In the genomic region with DNA sequence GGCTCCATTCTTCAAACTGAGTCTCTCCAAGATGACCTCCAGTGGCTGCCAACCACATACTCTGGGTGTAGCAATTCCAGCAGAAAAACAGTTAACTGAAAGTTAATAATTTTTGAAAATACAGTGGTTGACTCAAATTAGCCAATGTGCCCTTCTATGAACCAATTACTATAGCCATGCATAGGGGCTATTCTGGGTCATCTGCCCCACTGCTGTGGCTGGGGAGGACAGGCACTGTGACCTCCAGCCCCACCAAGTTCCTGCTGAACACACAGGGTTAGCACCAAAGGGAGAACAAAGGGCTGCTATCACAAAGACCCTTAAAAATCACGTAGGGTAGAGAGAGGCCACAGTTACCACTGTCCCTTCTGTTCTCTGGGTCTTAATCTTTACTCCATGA, we compare ENCODE assay signal across 30 cellular contexts.
"Had no signal": no experiment of that assay in that cellular context is flagged by ENCODE, and none has a peak within 500 bp of the region (broad histone marks: within the 10 kb centered on the region; RNA-seq: fewer than 3 reads in every experiment).

No MANE protein-coding gene starts in this region.

- H3K27me3 ChIP-seq: ascending aorta, breast epithelium, cardiac muscle cell, colonic mucosa had no signal

- H3K27ac Mint-ChIP-seq: activated CD8-positive, alpha-beta T cell treated with anti-CD3 and anti-CD28 coated beads for 36 hours; activated naive CD4-positive, alpha-beta T cell treated with anti-CD3 and anti-CD28 coated beads, Interleukin-2, amount 10 ng/mL, durations not matched to agents 7 days and 5 days; activated naive CD4-positive, alpha-beta T cell treated with anti-CD3 and anti-CD28 coated beads, Interleukin-2, amount 50 U/mL, for 72 hours; activated naive CD8-positive, alpha-beta T cell treated with anti-CD3 and anti-CD28 coated beads, Interleukin-2, amount 10 ng/mL, durations not matched to agents 7 days and 5 days; activated T-helper 17 cell treated with anti-CD3 and anti-CD28 coated beads, Interleukin-2, amount 50 U/mL, for 72 hours; brain; dendritic cell treated with granulocyte-macrophage colony-stimulating factor and Interleukin-4, amounts not matched to agents 40 ng/mL and 50 ng/mL, for 4 days; endodermal cell; T-helper 17 cell; T-helper 2 cell treated with Interferon-gamma antibody and Interleukin-4, amounts not matched to agents 5 μg/mL and 100 μg/mL, for 36 hours had no signal

- H3K4me3 ChIP-seq: ascending aorta, breast epithelium, cardiac muscle cell, colonic mucosa, dorsolateral prefrontal cortex had no signal

- H3K27ac ChIP-seq: ascending aorta, breast epithelium, cardiac muscle cell, colonic mucosa, dorsolateral prefrontal cortex had no signal

- DNase-seq: activated CD4-positive, alpha-beta T cell treated with anti-CD3 and anti-CD28 coated beads for 4 hours; activated CD4-positive, alpha-beta T cell treated with anti-CD3 and anti-CD28 coated beads, Interleukin-2, amount 50 U/mL, for 1 hour; activated CD4-positive, alpha-beta T cell treated with anti-CD3 and anti-CD28 coated beads, Interleukin-2, amount 50 U/mL, for 48 hours; activated CD4-positive, CD25-positive, alpha-beta regulatory T cell; activated CD4-positive, CD25-positive, alpha-beta regulatory T cell treated with anti-CD3 and anti-CD28 coated beads, Interleukin-2, amount 50 U/mL, for 72 hours; activated CD8-positive, alpha-beta memory T cell treated with anti-CD3 and anti-CD28 coated beads for 24 hours; activated CD8-positive, alpha-beta T cell treated with anti-CD3 and anti-CD28 coated beads for 36 hours; activated effector memory CD4-positive, alpha-beta T cell treated with anti-CD3 and anti-CD28 coated beads, Interleukin-2, amount 50 U/mL, for 16 hours; activated naive CD4-positive, alpha-beta T cell treated with anti-CD3 and anti-CD28 coated beads, Interleukin-2, amount 10 ng/mL, durations not matched to agents 7 days and 5 days; activated naive CD8-positive, alpha-beta T cell treated with anti-CD3 and anti-CD28 coated beads, Interleukin-2, amount 10 ng/mL, durations not matched to agents 7 days and 5 days; activated T-cell treated with anti-CD3 and anti-CD28 coated beads, Interleukin-2, amount 50 U/mL, for 4 hours; central memory CD4-positive, alpha-beta T cell; cerebellar nuclear complex; colonic mucosa; dorsolateral prefrontal cortex; effector memory CD4-positive, alpha-beta T cell; endodermal cell; foreskin fibroblast; head of caudate nucleus; T-helper 1 cell; T-helper 17 cell; T1000 had no signal

- H3K9me3 Mint-ChIP-seq: activated CD8-positive, alpha-beta T cell treated with anti-CD3 and anti-CD28 coated beads for 36 hours; activated naive CD4-positive, alpha-beta T cell treated with anti-CD3 and anti-CD28 coated beads, Interleukin-2, amount 10 ng/mL, durations not matched to agents 7 days and 5 days; activated T-cell treated with anti-CD3 and anti-CD28 coated beads, Interleukin-2, amount 50 U/mL, for 4 hours; activated T-helper 17 cell treated with anti-CD3 and anti-CD28 coated beads, Interleukin-2, amount 50 U/mL, for 72 hours; dendritic cell treated with granulocyte-macrophage colony-stimulating factor and Interleukin-4, amounts not matched to agents 40 ng/mL and 50 ng/mL, for 4 days; endodermal cell; T-helper 2 cell treated with Interferon-gamma antibody and Interleukin-4, amounts not matched to agents 5 μg/mL and 100 μg/mL, for 36 hours had no signal

- H3K4me1 ChIP-seq: ascending aorta, breast epithelium, colonic mucosa had no signal

- H3K36me3 ChIP-seq: ascending aorta, breast epithelium, cardiac muscle cell, colonic mucosa had no signal

- H3K9me3 ChIP-seq: ascending aorta, breast epithelium, colonic mucosa had no signal

- H3K36me3 Mint-ChIP-seq: activated naive CD4-positive, alpha-beta T cell treated with anti-CD3 and anti-CD28 coated beads, Interleukin-2, amount 10 ng/mL, durations not matched to agents 7 days and 5 days; activated naive CD4-positive, alpha-beta T cell treated with anti-CD3 and anti-CD28 coated beads, Interleukin-2, amount 50 U/mL, for 72 hours; activated naive CD8-positive, alpha-beta T cell treated with anti-CD3 and anti-CD28 coated beads, Interleukin-2, amount 10 ng/mL, durations not matched to agents 7 days and 5 days; brain had no signal

- H3K4me3 Mint-ChIP-seq: activated CD8-positive, alpha-beta T cell treated with anti-CD3 and anti-CD28 coated beads for 36 hours; activated naive CD4-positive, alpha-beta T cell treated with anti-CD3 and anti-CD28 coated beads, Interleukin-2, amount 10 ng/mL, durations not matched to agents 7 days and 5 days; activated naive CD8-positive, alpha-beta T cell treated with anti-CD3 and anti-CD28 coated beads, Interleukin-2, amount 10 ng/mL, durations not matched to agents 7 days and 5 days; activated T-cell treated with anti-CD3 and anti-CD28 coated beads, Interleukin-2, amount 50 U/mL, for 4 hours; activated T-helper 17 cell treated with anti-CD3 and anti-CD28 coated beads, Interleukin-2, amount 50 U/mL, for 72 hours; brain; dendritic cell treated with granulocyte-macrophage colony-stimulating factor and Interleukin-4, amounts not matched to agents 40 ng/mL and 50 ng/mL, for 4 days; endodermal cell; T-helper 17 cell; T-helper 2 cell treated with Interferon-gamma antibody and Interleukin-4, amounts not matched to agents 5 μg/mL and 100 μg/mL, for 36 hours had no signal

- ATAC-seq: activated CD8-positive, alpha-beta T cell treated with anti-CD3 and anti-CD28 coated beads for 36 hours; activated naive CD4-positive, alpha-beta T cell treated with anti-CD3 and anti-CD28 coated beads, Interleukin-2, amount 50 U/mL, for 72 hours; activated T-cell treated with anti-CD3 and anti-CD28 coated beads, Interleukin-2, amount 50 U/mL, for 4 hours; activated T-helper 17 cell treated with anti-CD3 and anti-CD28 coated beads, Interleukin-2, amount 50 U/mL, for 72 hours; T-helper 17 cell had no signal
